Comparison of ENCODE assay signal across 1 cellular context in genomic region chr1:169271094-169271493, GRCh38.
TF ChIP-seq lines count a peak whose summit lies in the region.

No MANE protein-coding gene starts in this region.

TF ChIP-seq in K562, 482 proteins besides CTCF, POLR2A, EP300 and RAD21 (continued from another document and continues in another):
- TF ChIP-seq, protein P1, sequence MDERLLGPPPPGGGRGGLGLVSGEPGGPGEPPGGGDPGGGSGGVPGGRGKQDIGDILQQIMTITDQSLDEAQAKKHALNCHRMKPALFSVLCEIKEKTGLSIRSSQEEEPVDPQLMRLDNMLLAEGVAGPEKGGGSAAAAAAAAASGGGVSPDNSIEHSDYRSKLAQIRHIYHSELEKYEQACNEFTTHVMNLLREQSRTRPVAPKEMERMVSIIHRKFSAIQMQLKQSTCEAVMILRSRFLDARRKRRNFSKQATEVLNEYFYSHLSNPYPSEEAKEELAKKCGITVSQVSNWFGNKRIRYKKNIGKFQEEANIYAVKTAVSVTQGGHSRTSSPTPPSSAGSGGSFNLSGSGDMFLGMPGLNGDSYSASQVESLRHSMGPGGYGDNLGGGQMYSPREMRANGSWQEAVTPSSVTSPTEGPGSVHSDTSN (CRISPR knock-in tag; IDR thresholded peaks at IDR 0.05; ENCODE audit: low read depth) = no peak
- TF ChIP-seq, protein P1 (tag; conservative IDR thresholded peaks at IDR 0.05; ENCODE audit: low read depth) = peak; percentile 92
- TF ChIP-seq SP1 (CRISPR knock-in tag; IDR thresholded peaks at IDR 0.05) (no peak), FIP1L1 (IDR thresholded peaks at IDR 0.05; ENCODE audit: low read depth, low read length, poor library complexity, severe bottlenecking) (no peak), POLR2G (IDR thresholded peaks at IDR 0.05; ENCODE audit: low read depth, low read length) (no peak), SMARCA4 (IDR thresholded peaks at IDR 0.05) (peak; percentile 68; the same call in 1 of the 2 replicates), KLF16 (IDR thresholded peaks at IDR 0.05) (peak; percentile 63), MITF (IDR thresholded peaks at IDR 0.05) (0 out of 2 replicates have a peak, but pooled peaks have one; percentile 66), GATAD2A (IDR thresholded peaks at IDR 0.05) (no peak), RNF219 (CRISPR knock-in tag; IDR thresholded peaks at IDR 0.05) (no peak), KDM1A (IDR thresholded peaks at IDR 0.05) (peak; percentile 20 to 66; a peak in 1 of 4 replicates), BHLHE40 (IDR thresholded peaks at IDR 0.05; ENCODE audit: low read length) (peak; percentile 75), TCF3 (CRISPR knock-in tag; IDR thresholded peaks at IDR 0.05) (peak; percentile 79), FOXM1 (IDR thresholded peaks at IDR 0.05; ENCODE audit: low read depth) (peak; percentile 12; the same call in 1 of the 2 replicates), FOXM1 (CRISPR knock-in tag; IDR thresholded peaks at IDR 0.05; ENCODE audit: low read depth) (no peak), FOXK2 (conservative IDR thresholded peaks at IDR 0.05 in 1 of 2, IDR thresholded peaks at IDR 0.05 in 1 of 2; ENCODE audit: low read depth in 2 of 2) (peak; percentile 42 to 64; a peak in 1 of 4 replicates), RCOR1 (IDR thresholded peaks at IDR 0.05; ENCODE audit: borderline replicate concordance in 1 of 2, low read depth in 2 of 2, low read length in 2 of 2) (peak in 1 of 2 experiments; percentile 74; a peak in 2 of 4 replicates), EHMT2 (IDR thresholded peaks at IDR 0.05) (peak; percentile 50; the same call in 1 of the 2 replicates), TAL1 (IDR thresholded peaks at IDR 0.05) (peak; percentile 50), TRIM24 (IDR thresholded peaks at IDR 0.05) (peak in 1 of 2 experiments; percentile 62; a peak in 2 of 4 replicates), PCBP1 (IDR thresholded peaks at IDR 0.05; ENCODE audit: low read depth, low read length, poor library complexity, severe bottlenecking) (no peak), ARID1B (IDR thresholded peaks at IDR 0.05) (peak; percentile 76), FOXJ2 (tag; IDR thresholded peaks at IDR 0.05) (peak; percentile 85), ATF7 (IDR thresholded peaks at IDR 0.05) (peak; percentile 23; the same call in 1 of the 2 replicates), ZNF766 (CRISPR knock-in tag; conservative IDR thresholded peaks at IDR 0.05) (peak; percentile 43; the same call in 1 of the 2 replicates), ZEB2 (IDR thresholded peaks at IDR 0.05) (0 out of 2 replicates have a peak, but pooled peaks have one; percentile 42), ZC3H11A (IDR thresholded peaks at IDR 0.05; ENCODE audit: low read depth, low read length) (no peak), STAT6 (CRISPR knock-in tag; IDR thresholded peaks at IDR 0.05) (no peak), RFX7 (CRISPR knock-in tag; IDR thresholded peaks at IDR 0.05) (no peak), NCOA6 (IDR thresholded peaks at IDR 0.05) (no peak), SMAD4 (CRISPR knock-in tag; conservative IDR thresholded peaks at IDR 0.05) (0 out of 2 replicates have a peak, but pooled peaks have one; percentile 11), ZNF347 (CRISPR knock-in tag; IDR thresholded peaks at IDR 0.05; ENCODE audit: low read depth) (no peak), AFF1 (IDR thresholded peaks at IDR 0.05; ENCODE audit: low read depth in 1 of 2, partially characterized antibody in 2 of 2) (peak in 1 of 2 experiments; percentile 40), SAFB2 (IDR thresholded peaks at IDR 0.05; ENCODE audit: borderline replicate concordance, low read depth, low read length, severe bottlenecking) (no peak), HSF4 (CRISPR knock-in tag; IDR thresholded peaks at IDR 0.05; ENCODE audit: borderline replicate concordance) (no peak), CHD4 (IDR thresholded peaks at IDR 0.05; ENCODE audit: insufficient read depth, insufficient replicate concordance, low read depth, low read length, poor library complexity, severe bottlenecking) (no peak), ZNF696 (CRISPR knock-in tag; conservative IDR thresholded peaks at IDR 0.05) (no peak), CTBP1 (IDR thresholded peaks at IDR 0.05; ENCODE audit: borderline replicate concordance) (peak; percentile 55; the same call in 1 of the 2 replicates), SOX6 (IDR thresholded peaks at IDR 0.05) (peak; percentile 84), MEIS2 (IDR thresholded peaks at IDR 0.05; ENCODE audit: partially characterized antibody) (peak; percentile 88), CBFA2T3 (IDR thresholded peaks at IDR 0.05) (peak; percentile 81), RBM22 (IDR thresholded peaks at IDR 0.05; ENCODE audit: low read depth, low read length, poor library complexity, severe bottlenecking) (no peak), HMBOX1 (IDR thresholded peaks at IDR 0.05) (peak; percentile 75), SMARCE1 (IDR thresholded peaks at IDR 0.05) (peak; percentile 52; the same call in 1 of the 2 replicates), CBFA2T2 (conservative IDR thresholded peaks at IDR 0.05) (peak; percentile 54), STAT5A (IDR thresholded peaks at IDR 0.05; ENCODE audit: borderline replicate concordance, low read length) (peak; percentile 23; the same call in 1 of the 2 replicates), U2AF2 (optimal IDR thresholded peaks at IDR 0.05; ENCODE audit: low read depth, low read length) (no peak), EGR1 (conservative IDR thresholded peaks at IDR 0.05) (no peak)
- TF ChIP-seq, protein P2, sequence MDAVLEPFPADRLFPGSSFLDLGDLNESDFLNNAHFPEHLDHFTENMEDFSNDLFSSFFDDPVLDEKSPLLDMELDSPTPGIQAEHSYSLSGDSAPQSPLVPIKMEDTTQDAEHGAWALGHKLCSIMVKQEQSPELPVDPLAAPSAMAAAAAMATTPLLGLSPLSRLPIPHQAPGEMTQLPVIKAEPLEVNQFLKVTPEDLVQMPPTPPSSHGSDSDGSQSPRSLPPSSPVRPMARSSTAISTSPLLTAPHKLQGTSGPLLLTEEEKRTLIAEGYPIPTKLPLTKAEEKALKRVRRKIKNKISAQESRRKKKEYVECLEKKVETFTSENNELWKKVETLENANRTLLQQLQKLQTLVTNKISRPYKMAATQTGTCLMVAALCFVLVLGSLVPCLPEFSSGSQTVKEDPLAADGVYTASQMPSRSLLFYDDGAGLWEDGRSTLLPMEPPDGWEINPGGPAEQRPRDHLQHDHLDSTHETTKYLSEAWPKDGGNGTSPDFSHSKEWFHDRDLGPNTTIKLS (IDR thresholded peaks at IDR 0.05; ENCODE audit: borderline replicate concordance, low read depth) = no peak
- TF ChIP-seq, protein P3, sequence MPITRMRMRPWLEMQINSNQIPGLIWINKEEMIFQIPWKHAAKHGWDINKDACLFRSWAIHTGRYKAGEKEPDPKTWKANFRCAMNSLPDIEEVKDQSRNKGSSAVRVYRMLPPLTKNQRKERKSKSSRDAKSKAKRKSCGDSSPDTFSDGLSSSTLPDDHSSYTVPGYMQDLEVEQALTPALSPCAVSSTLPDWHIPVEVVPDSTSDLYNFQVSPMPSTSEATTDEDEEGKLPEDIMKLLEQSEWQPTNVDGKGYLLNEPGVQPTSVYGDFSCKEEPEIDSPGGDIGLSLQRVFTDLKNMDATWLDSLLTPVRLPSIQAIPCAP (CRISPR knock-in tag; IDR thresholded peaks at IDR 0.05; ENCODE audit: borderline replicate concordance) = no peak
